23 cellular contexts compared by ENCODE assay signal in the genomic region with DNA sequence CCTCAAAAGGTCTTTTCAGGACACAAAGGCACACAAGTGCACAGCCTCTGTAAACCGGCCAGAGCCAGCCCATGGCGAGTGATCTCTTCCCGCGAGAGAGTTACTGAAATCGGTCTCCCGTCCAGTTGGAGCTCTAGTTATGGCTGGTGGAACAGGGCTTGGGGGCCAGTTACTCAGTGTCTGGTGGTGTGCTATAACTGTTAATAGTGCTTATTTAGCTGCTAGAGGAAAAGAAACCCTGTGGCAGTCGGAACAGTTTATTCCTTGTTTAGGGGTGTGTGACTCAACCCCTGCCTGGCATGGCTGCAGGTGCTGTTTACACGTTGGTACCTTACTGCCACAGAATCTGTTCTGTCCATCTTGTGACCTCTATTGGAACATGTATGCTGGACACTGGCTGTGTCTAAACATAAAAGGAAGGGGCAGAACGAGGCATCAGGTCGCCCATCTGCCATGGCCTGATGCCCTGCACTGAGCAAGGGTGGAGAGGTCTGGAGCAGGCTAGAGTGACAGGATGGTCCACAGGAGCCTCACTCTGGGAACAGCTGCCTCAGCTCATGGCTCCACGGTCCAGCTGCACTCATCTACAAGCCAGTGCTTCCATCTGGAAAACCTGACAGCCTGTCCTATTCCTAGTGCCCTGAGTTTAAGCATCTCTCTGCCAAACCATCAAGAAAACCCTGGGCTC.
"Had no signal": no experiment of that assay in that cellular context is flagged by ENCODE, and none has a peak within 500 bp of the region (broad histone marks: within the 10 kb centered on the region; RNA-seq: fewer than 3 reads in every experiment).

No MANE protein-coding gene starts in this region.

- H3K4me3 ChIP-seq: cardiac muscle cell, MG63, SK-N-MC had no signal

- DNase-seq: activated CD4-positive, alpha-beta memory T cell treated with anti-CD3 and anti-CD28 coated beads, Interleukin-2, amount 10 ng/mL, durations not matched to agents 7 days and 5 days; activated CD4-positive, alpha-beta T cell treated with anti-CD3 and anti-CD28 coated beads for 36 hours; activated CD4-positive, alpha-beta T cell treated with anti-CD3 and anti-CD28 coated beads, Interleukin-2, amount 50 U/mL, for 1 hour; activated gamma-delta T cell; activated naive CD4-positive, alpha-beta T cell treated with anti-CD3 and anti-CD28 coated beads for 36 hours; activated T-cell treated with anti-CD3 and anti-CD28 coated beads for 4 hours; activated T-cell treated with anti-CD3 and anti-CD28 coated beads, Interleukin-2, amount 50 U/mL, for 48 hours; amygdala; MG63; NCI-H1105; NCI-H1436; NCI-H1694 treated with DMSO at 0.1 percent for 48 hours; NCI-H2029 treated with DMSO at 0.1 percent for 48 hours; NCI-H345; NCI-H510A; NCI-H82; T-cell; WERI-Rb-1 had no signal

- H3K27ac Mint-ChIP-seq: activated CD4-positive, alpha-beta memory T cell treated with anti-CD3 and anti-CD28 coated beads, Interleukin-2, amount 10 ng/mL, durations not matched to agents 7 days and 5 days; activated CD4-positive, alpha-beta T cell treated with anti-CD3 and anti-CD28 coated beads for 36 hours; activated naive CD4-positive, alpha-beta T cell treated with anti-CD3 and anti-CD28 coated beads for 36 hours; activated naive CD8-positive, alpha-beta T cell; activated T-helper 17 cell treated with anti-CD3 and anti-CD28 coated beads, Interleukin-2, amount 50 U/mL, for 72 hours; brain; T-cell had no signal

- H3K4me3 Mint-ChIP-seq: activated CD4-positive, alpha-beta memory T cell treated with anti-CD3 and anti-CD28 coated beads, Interleukin-2, amount 10 ng/mL, durations not matched to agents 7 days and 5 days; activated CD4-positive, alpha-beta T cell treated with anti-CD3 and anti-CD28 coated beads for 36 hours; activated naive CD4-positive, alpha-beta T cell treated with anti-CD3 and anti-CD28 coated beads for 36 hours; activated naive CD8-positive, alpha-beta T cell; activated T-helper 17 cell treated with anti-CD3 and anti-CD28 coated beads, Interleukin-2, amount 50 U/mL, for 72 hours; brain; T-cell had no signal

- H3K9me3 ChIP-seq: MG63 had no signal

- H3K9me3 Mint-ChIP-seq: activated CD4-positive, alpha-beta memory T cell treated with anti-CD3 and anti-CD28 coated beads, Interleukin-2, amount 10 ng/mL, durations not matched to agents 7 days and 5 days; activated naive CD4-positive, alpha-beta T cell treated with anti-CD3 and anti-CD28 coated beads for 36 hours; activated T-helper 17 cell treated with anti-CD3 and anti-CD28 coated beads, Interleukin-2, amount 50 U/mL, for 72 hours; brain; T-cell had no signal

- ATAC-seq: activated CD4-positive, alpha-beta T cell treated with anti-CD3 and anti-CD28 coated beads for 36 hours; activated T-helper 17 cell treated with anti-CD3 and anti-CD28 coated beads, Interleukin-2, amount 50 U/mL, for 72 hours; T-cell had no signal

- H3K36me3 Mint-ChIP-seq: activated naive CD8-positive, alpha-beta T cell; brain; T-cell had no signal

- H3K27me3 Mint-ChIP-seq: activated naive CD8-positive, alpha-beta T cell; activated T-helper 17 cell treated with anti-CD3 and anti-CD28 coated beads, Interleukin-2, amount 50 U/mL, for 72 hours had no signal

- H3K27ac ChIP-seq: cardiac muscle cell, SK-N-MC, WERI-Rb-1 had no signal

- H3K4me1 Mint-ChIP-seq: activated CD4-positive, alpha-beta memory T cell treated with anti-CD3 and anti-CD28 coated beads, Interleukin-2, amount 10 ng/mL, durations not matched to agents 7 days and 5 days; activated CD4-positive, alpha-beta T cell treated with anti-CD3 and anti-CD28 coated beads for 36 hours; activated T-helper 17 cell treated with anti-CD3 and anti-CD28 coated beads, Interleukin-2, amount 50 U/mL, for 72 hours; T-cell had no signal

- H3K36me3 ChIP-seq: cardiac muscle cell, MG63, WERI-Rb-1 had no signal
